24 cellular contexts compared by ENCODE assay signal in genomic region chr15:29337156-29337959, GRCh38.
A peak's percentile ranks its signal among the peaks of the same experiment; 100 is the strongest.
DNase-seq lines count a peak whose midpoint lies in the region; ATAC-seq and TF ChIP-seq lines count a peak whose summit lies in the region.
"Had no signal": no experiment of that assay in that cellular context is flagged by ENCODE, and none has a peak within 500 bp of the region (broad histone marks: within the 10 kb centered on the region; RNA-seq: fewer than 3 reads in every experiment).

No MANE protein-coding gene starts in this region.

- H3K27ac ChIP-seq in HEK293 (ENCODE audit: extremely low read depth, low read depth, low read length): no peak overlapping the region
- H3K27ac ChIP-seq in body of pancreas: no peak overlapping the region
- no peak overlapping the region for H3K27ac ChIP-seq in A673 (ENCODE audit: low read depth, low read length, poor library complexity, severe bottlenecking)
- H3K27ac ChIP-seq: cardiac muscle cell, parathyroid adenoma, RWPE1, skin epidermis, stomach, upper lobe of right lung had no signal

- POLR2A ChIA-PET in HEK293 (lab: Yijun Ruan, JAX) (interaction anchor here (0.6 kb wide), 1 partner anchor 81 kb away, joined by 4 read pairs; no protein-coding TSS in a partner anchor), A673 (lab: Charles Lee; ENCODE audit: low non-redundant PET) (no interaction called here)

- no TSS peak for BruUV-seq in A673 (replicated peaks; lab: Mats Ljungman, UMichigan)

- H3K4me3 ChIP-seq in HEK293 (ENCODE audit: low read depth, low read length): no peak overlapping the region
- no peak overlapping the region for H3K4me3 ChIP-seq in body of pancreas
- H3K4me3 ChIP-seq in A673 (ENCODE audit: low read depth, low read length, poor library complexity, severe bottlenecking): no peak overlapping the region
- no peak overlapping the region for H3K4me3 ChIP-seq in H7 (ENCODE audit: insufficient read depth, low read depth, low read length)
- H3K4me3 ChIP-seq: cardiac muscle cell, skin epidermis, stomach, upper lobe of right lung had no signal

- H3K36me3 ChIP-seq in HEK293 (ENCODE audit: control insufficient read depth in 2 of 2, insufficient read depth in 1 of 2, low read length in 2 of 2) (no peaks in the 10 kb centered on the region), body of pancreas (replicated peaks in 1 of 2; ENCODE audit: insufficient read depth in 1 of 2, low read depth in 2 of 2) (no peaks in the 10 kb centered on the region), A673 (ENCODE audit: insufficient read depth, low read length, poor library complexity, severe bottlenecking) (no peaks in the 10 kb centered on the region), H7 (replicated peaks; ENCODE audit: control insufficient read depth, insufficient read depth, low read length) (no peaks in the 10 kb centered on the region)
- H3K36me3 ChIP-seq: cardiac muscle cell, stomach, upper lobe of right lung had no signal

- WGBS in body of pancreas, 2 donors: 34 to 39% methylated on average over 6 of the region's 6 CpGs

- DNase-seq in body of pancreas (peak; percentile 16 to 69 (median 50)), head of caudate nucleus (peak in 30 of 42 donors; percentile 8 to 80 (median 50)), stromal cell of bone marrow (ENCODE audit: low read depth) (peak; percentile 82), A673 (ENCODE audit: low spot score) (no peak), H7 (no peak)
- DNase-seq: activated CD4-positive, alpha-beta T cell treated with anti-CD3 and anti-CD28 coated beads for 1 hour; activated naive CD8-positive, alpha-beta T cell treated with anti-CD3 and anti-CD28 coated beads, Interleukin-2, amount 10 ng/mL, durations not matched to agents 7 days and 5 days; C1 segment of cervical spinal cord; hippocampal formation; islet precursor cell; KG1; NCI-H1048; NCI-H2029 treated with DMSO at 0.1 percent for 48 hours; stimulated activated CD4-positive, alpha-beta T cell treated with anti-CD3 and anti-CD28 coated beads, Interleukin-4, amount 100 ng/mL, for 1 hour; stomach; upper lobe of right lung had no signal

- TF ChIP-seq POLR2A in body of pancreas (IDR thresholded peaks at IDR 0.05): no peak

- TF ChIP-seq CTCF in HEK293 (tag by site-specific recombination; IDR thresholded peaks at IDR 0.05): no peak
- no peak for TF ChIP-seq CTCF in body of pancreas (IDR thresholded peaks at IDR 0.05)
- no peak for TF ChIP-seq CTCF in A673 (conservative IDR thresholded peaks at IDR 0.05; ENCODE audit: low read depth, low read length)

- H3K27me3 ChIP-seq in body of pancreas (no peaks in the 10 kb centered on the region), A673 (replicated peaks; ENCODE audit: insufficient read depth, low read depth, low read length, poor library complexity) (no peaks in the 10 kb centered on the region), H7 (ENCODE audit: control insufficient read depth, insufficient read depth, low read length) (no peaks in the 10 kb centered on the region)
- H3K27me3 ChIP-seq: cardiac muscle cell, stomach, upper lobe of right lung had no signal

- ATAC-seq in body of pancreas (peak; percentile 60), HG02623 (IDR thresholded peaks at IDR 0.05; ENCODE audit: unreplicated experiment) (no peak)
- ATAC-seq: activated T-helper 17 cell treated with anti-CD3 and anti-CD28 coated beads, Interleukin-2, amount 50 U/mL, for 72 hours; esophagus mucosa; upper lobe of right lung had no signal

- H3K4me1 ChIP-seq in HEK293 (ENCODE audit: control insufficient read depth, insufficient read depth, low read length): no peaks in the 10 kb centered on the region
- peaks cover 10% of the 10 kb centered on the region for H3K4me1 ChIP-seq in body of pancreas
- no peaks in the 10 kb centered on the region for H3K4me1 ChIP-seq in A673 (ENCODE audit: insufficient read depth, low read length, poor library complexity, severe bottlenecking)
- H3K4me1 ChIP-seq: stomach, upper lobe of right lung had no signal

- CTCF ChIA-PET in HEK293 (lab: Yijun Ruan, JAX) (no interaction called here), A673 (lab: Charles Lee) (no interaction called here)

- H3K9me3 ChIP-seq in HEK293 (ENCODE audit: control insufficient read depth, insufficient read depth, low read depth, low read length) (no peaks in the 10 kb centered on the region), body of pancreas (no peaks in the 10 kb centered on the region), A673 (ENCODE audit: low read depth, low read length, poor library complexity, severe bottlenecking) (no peaks in the 10 kb centered on the region)
- H3K9me3 ChIP-seq: stomach, upper lobe of right lung had no signal

- intact Hi-C loops in body of pancreas (cut with DNase I) (no loop called here), head of caudate nucleus (cut with DNase I) (no loop called here), A673 (cut with micrococcal nuclease; ENCODE audit: unreplicated experiment) (no loop called here)

TF ChIP-seq in HEK293, 187 proteins besides CTCF, POLR2A, EP300 and RAD21:
- TF ChIP-seq PRDM6 (tag by site-specific recombination; IDR thresholded peaks at IDR 0.05) (peak; percentile 44; the same call in 1 of the 2 replicates), ZBTB11 (tag by site-specific recombination; conservative IDR thresholded peaks at IDR 0.05; ENCODE audit: low read depth) (no peak), ZNF274 (IDR thresholded peaks at IDR 0.05; ENCODE audit: low read length) (no peak), ZNF274 (tag by site-specific recombination; IDR thresholded peaks at IDR 0.05; ENCODE audit: borderline replicate concordance) (no peak), ZNF449 (tag by site-specific recombination; IDR thresholded peaks at IDR 0.05) (no peak), PBX3 (CRISPR knock-in tag; IDR thresholded peaks at IDR 0.05) (no peak), ZNF837 (tag by site-specific recombination; IDR thresholded peaks at IDR 0.05) (no peak), FEZF1 (tag by site-specific recombination; IDR thresholded peaks at IDR 0.05) (no peak), ZNF184 (tag by site-specific recombination; IDR thresholded peaks at IDR 0.05) (no peak), OSR2 (tag by site-specific recombination; IDR thresholded peaks at IDR 0.05) (peak; percentile 30; the same call in 1 of the 2 replicates)
TF ChIP-seq in HEK293: peak in this region for 2.

Comparison
In these comparisons a context has a peak if more than half of its experiments do, and no peak if none do; other contexts are left out.
1. DNase-seq: peak in body of pancreas (4 of 4), head of caudate nucleus (30 of 42) and stromal cell of bone marrow (single experiment); none in A673 (single experiment) and H7 (single experiment).